ENCODE assay signal across 25 cellular contexts in the genomic region with DNA sequence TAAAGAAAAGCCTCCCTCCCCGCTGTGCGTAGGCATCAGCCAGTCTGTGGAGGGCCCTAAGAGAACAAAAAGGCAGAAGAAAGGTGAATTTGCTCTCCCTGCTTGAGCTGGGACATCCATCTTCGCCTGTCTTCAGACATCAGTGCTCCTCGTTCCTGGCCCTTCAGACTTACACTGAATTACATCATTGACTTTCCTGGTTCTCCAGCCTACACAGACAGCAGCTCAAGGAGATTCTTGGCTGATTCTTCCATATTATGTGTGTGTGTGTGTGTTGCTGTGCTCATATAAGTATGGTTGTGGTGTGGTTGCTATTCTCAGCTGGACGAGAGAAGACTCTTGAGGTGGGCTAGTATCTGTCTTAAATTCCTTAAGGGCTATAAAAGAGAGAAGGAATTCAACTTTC. TPM values are rescaled to one million over a fixed set of nuclear protein-coding genes. Genes with fewer than 3 reads are reported as not detected.
DNase-seq lines count a peak whose midpoint lies in the region; ATAC-seq, FAIRE-seq and TF ChIP-seq lines count a peak whose summit lies in the region.
"Had no signal": no experiment of that assay in that cellular context is flagged by ENCODE, and none has a peak within 500 bp of the region (broad histone marks: within the 10 kb centered on the region; RNA-seq: fewer than 3 reads in every experiment).

No MANE protein-coding gene starts in this region.

- H3K9ac ChIP-seq in H1 (replicated peaks in 1 of 4; ENCODE audit: extremely low read depth in 1 of 4, low read depth in 3 of 4, low read length in 3 of 4) = no peak overlapping the region
- H3K9ac ChIP-seq in neuronal stem cell (ENCODE audit: low read depth, low read length, poor library complexity) = no peak overlapping the region

- H3K4me2 ChIP-seq in H1 (ENCODE audit: insufficient read depth in 1 of 2, low read depth in 2 of 2, low read length in 2 of 2) (0 out of 4 replicates have a peak overlapping the region, but pooled peaks of 1 of the 2 experiments have one; percentile 10), neuronal stem cell (ENCODE audit: insufficient read depth, low read length, poor library complexity, severe bottlenecking) (no peak overlapping the region)

- no peaks in the 10 kb centered on the region for H3K23me2 ChIP-seq in H1 (ENCODE audit: low read depth, low read length)

- POLR2A ChIA-PET in Caco-2 (lab: Charles Lee) = no interaction called here
- POLR2A ChIA-PET in H1 (lab: Charles Lee; ENCODE audit: partially characterized antibody) = interaction anchor here (0.9 to 1.9 kb wide), 6 partner anchors 10 to 51 kb away, joined by 3 to 15 read pairs (median 4); no protein-coding TSS in a partner anchor

- no peaks in the 10 kb centered on the region for H3K9me3 Mint-ChIP-seq in Caco-2 (ENCODE audit: unreplicated experiment)
- H3K9me3 Mint-ChIP-seq: activated CD4-positive, alpha-beta T cell treated with anti-CD3 and anti-CD28 coated beads, Interleukin-2, amount 10 ng/mL, durations not matched to agents 7 days and 5 days; activated naive CD8-positive, alpha-beta T cell treated with anti-CD3 and anti-CD28 coated beads for 36 hours; effector memory CD8-positive, alpha-beta T cell had no signal

- 75% methylated on average over 5 of the region's 5 CpGs; no CpG with 5 or more reads in 1 of the 2 experiments for WGBS in H1 (ENCODE audit: extremely low coverage in 1 of 2, insufficient coverage in 1 of 2, insufficient read length in 1 of 2, insufficient replicate concordance in 2 of 2, low coverage in 1 of 2, low lambda C conversion rate in 2 of 2, missing lambda C conversion rate in 1 of 2), 2 experiments
- WGBS in neuronal stem cell (ENCODE audit: extremely low coverage in 2 of 2, insufficient read length in 2 of 2, insufficient replicate concordance in 1 of 2), 2 donors = no CpG with 5 or more reads among the region's 5 CpGs

- H2AFZ ChIP-seq in H1 (ENCODE audit: low read length) (no peak overlapping the region), neuronal stem cell (ENCODE audit: low read length) (peak overlapping the region; percentile 42)

- peak overlapping the region; percentile 84; the same call in 1 of the 2 replicates for H2BK12ac ChIP-seq in H1 (ENCODE audit: low read depth, low read length)
- no peak overlapping the region for H2BK12ac ChIP-seq in neuronal stem cell (ENCODE audit: low read length)

- ATAC-seq in GM18873 (IDR thresholded peaks at IDR 0.05; ENCODE audit: low FRiP score, unreplicated experiment) = no peak
- ATAC-seq: effector memory CD8-positive, alpha-beta T cell; upper lobe of right lung had no signal

- DNase-seq in Caco-2 (no peak), LoVo (ENCODE audit: low spot score) (peak; percentile 4), H1 (ENCODE audit: low read depth in 1 of 2, low spot score in 2 of 2) (no peak), neuronal stem cell (ENCODE audit: low spot score) (no peak), RCC 7860 (ENCODE audit: low spot score) (no peak), NCI-H128 (lab: John Stamatoyannopoulos, UW; ENCODE audit: unreplicated experiment) (no peak), NCI-H510A treated with DMSO at 0.1 percent for 48 hours (lab: John Stamatoyannopoulos, UW) (no peak)
- DNase-seq: activated CD4-positive, alpha-beta T cell treated with anti-CD3 and anti-CD28 coated beads, Interleukin-2, amount 10 ng/mL, durations not matched to agents 7 days and 5 days; activated naive CD8-positive, alpha-beta T cell treated with anti-CD3 and anti-CD28 coated beads for 36 hours; effector memory CD8-positive, alpha-beta T cell; esophagus squamous epithelium; H7; Kasumi-1; NCI-H1092; NCI-H1930; NCI-H446 treated with DMSO at 0.1 percent for 48 hours; right lobe of liver; T-helper 2 cell; upper lobe of right lung had no signal

- no peaks in the 10 kb centered on the region for H3K79me2 ChIP-seq in H1 (ENCODE audit: control insufficient read depth in 1 of 2, insufficient read depth in 2 of 2, low read length in 2 of 2)

- H2BK5ac ChIP-seq in H1 (ENCODE audit: low read depth, low read length) (no peak overlapping the region), neuronal stem cell (ENCODE audit: low read length) (no peak overlapping the region)

- CTCF ChIA-PET in Caco-2 (lab: Charles Lee) (interaction anchor here (1.0 kb wide), 1 partner anchor 11 kb away, joined by 3 read pairs; no protein-coding TSS in a partner anchor), H1 (lab: Charles Lee; ENCODE audit: partially characterized antibody) (interaction anchor here (0.8 kb wide), 1 partner anchor 16 kb away, joined by 3 read pairs; no protein-coding TSS in a partner anchor)

- no peak overlapping the region for H3K4me3 Mint-ChIP-seq in Caco-2 (ENCODE audit: unreplicated experiment)
- H3K4me3 Mint-ChIP-seq: activated CD4-positive, alpha-beta T cell treated with anti-CD3 and anti-CD28 coated beads, Interleukin-2, amount 10 ng/mL, durations not matched to agents 7 days and 5 days; activated naive CD8-positive, alpha-beta T cell treated with anti-CD3 and anti-CD28 coated beads for 36 hours; effector memory CD8-positive, alpha-beta T cell had no signal

- H4K8ac ChIP-seq in H1 (ENCODE audit: extremely low read depth, insufficient read depth, low read length) = no peak overlapping the region
- H4K8ac ChIP-seq in neuronal stem cell (ENCODE audit: low read depth, low read length) = no peak overlapping the region

- peaks cover 6% of the 10 kb centered on the region for H3K4me1 Mint-ChIP-seq in Caco-2 (ENCODE audit: low read depth, unreplicated experiment)
- H3K4me1 Mint-ChIP-seq: activated CD4-positive, alpha-beta T cell treated with anti-CD3 and anti-CD28 coated beads, Interleukin-2, amount 10 ng/mL, durations not matched to agents 7 days and 5 days; activated naive CD8-positive, alpha-beta T cell treated with anti-CD3 and anti-CD28 coated beads for 36 hours had no signal

- H4K20me1 ChIP-seq in H1 (replicated peaks in 1 of 2; ENCODE audit: control insufficient read depth in 1 of 2, insufficient read depth in 2 of 2, low read length in 2 of 2) = no peaks in the 10 kb centered on the region

- H3K4me1 ChIP-seq in Caco-2 = no peaks in the 10 kb centered on the region
- H3K4me1 ChIP-seq in H1 (replicated peaks in 1 of 4; ENCODE audit: control insufficient read depth in 3 of 4, insufficient read depth in 4 of 4, low read length in 3 of 4) = peaks cover 0 to 6% (median 2%) of the 10 kb centered on the region in 4 experiments; a peak in 4 of 7 replicates
- peaks cover 0 to 3% of the 10 kb centered on the region in 2 donors for H3K4me1 ChIP-seq in neuronal stem cell (ENCODE audit: control insufficient read depth in 2 of 2, insufficient read depth in 1 of 2, low read depth in 1 of 2, low read length in 2 of 2)
- H3K4me1 ChIP-seq: esophagus squamous epithelium, right lobe of liver, upper lobe of right lung had no signal

- no peaks in the 10 kb centered on the region for H3K36me3 ChIP-seq in Caco-2 (ENCODE audit: control insufficient read depth, insufficient read depth, low read length)
- H3K36me3 ChIP-seq in H1 (ENCODE audit: control insufficient read depth in 2 of 4, insufficient read depth in 4 of 4, low read length in 3 of 4) = no peaks in the 10 kb centered on the region
- H3K36me3 ChIP-seq in neuronal stem cell (replicated peaks in 1 of 2; ENCODE audit: control insufficient read depth in 2 of 2, insufficient read depth in 2 of 2, low read length in 2 of 2) = no peaks in the 10 kb centered on the region
- H3K36me3 ChIP-seq: esophagus squamous epithelium, right lobe of liver, upper lobe of right lung had no signal

- H3K27ac ChIP-seq in H1 (ENCODE audit: low read depth, low read length) (no peak overlapping the region), neuronal stem cell (replicated peaks; ENCODE audit: low read length) (no peak overlapping the region)
- H3K27ac ChIP-seq: C4-2B, esophagus squamous epithelium, right lobe of liver, SK-N-MC, upper lobe of right lung, VCaP had no signal

- H2AK5ac ChIP-seq in H1 (ENCODE audit: low read depth, low read length) = 0 out of 2 replicates have a peak overlapping the region, but pooled peaks have one; percentile 39
- no peak overlapping the region for H2AK5ac ChIP-seq in neuronal stem cell (ENCODE audit: low read depth, low read length)

- TF ChIP-seq EP300 in H1 (IDR thresholded peaks at IDR 0.05; ENCODE audit: borderline replicate concordance in 1 of 2, low read depth in 2 of 2, low read length in 2 of 2) = no peak

- H3K23ac ChIP-seq in H1 (ENCODE audit: insufficient read length) (no peak overlapping the region), neuronal stem cell (ENCODE audit: low read depth, low read length, poor library complexity) (no peak overlapping the region)

- H3K9me3 ChIP-seq in Caco-2 (no peaks in the 10 kb centered on the region), H1 (ENCODE audit: insufficient read depth in 2 of 2, low read depth in 1 of 2, low read length in 1 of 2) (no peaks in the 10 kb centered on the region), neuronal stem cell (replicated peaks in 1 of 2; ENCODE audit: control insufficient read depth in 2 of 2, insufficient read depth in 1 of 2, low read depth in 1 of 2, low read length in 2 of 2) (no peaks in the 10 kb centered on the region)
- H3K9me3 ChIP-seq: esophagus squamous epithelium, right lobe of liver, upper lobe of right lung had no signal

- intact Hi-C loops in Caco-2 (cut with micrococcal nuclease; ENCODE audit: unreplicated experiment) = no loop called here

- H2BK120ac ChIP-seq in H1 (replicated peaks; ENCODE audit: low read depth, low read length) (no peak overlapping the region), neuronal stem cell (ENCODE audit: low read depth, low read length) (no peak overlapping the region)

- no peak overlapping the region for H2BK20ac ChIP-seq in H1 (ENCODE audit: low read length)

- H3K14ac ChIP-seq in H1 (ENCODE audit: insufficient read length) (no peak overlapping the region), neuronal stem cell (ENCODE audit: low read length) (no peak overlapping the region)

- H3K4me3 ChIP-seq in Caco-2 (ENCODE audit: low read depth, low read length) = no peak overlapping the region
- H3K4me3 ChIP-seq in H1 (ENCODE audit: extremely low read depth in 1 of 4, insufficient read depth in 2 of 4, low read depth in 3 of 4, low read length in 4 of 4) = no peak overlapping the region
- H3K4me3 ChIP-seq in neuronal stem cell (ENCODE audit: low read length in 2 of 2) = no peak overlapping the region
- H3K4me3 ChIP-seq: esophagus squamous epithelium, right lobe of liver, SK-N-MC, upper lobe of right lung had no signal

- H3K18ac ChIP-seq in H1 (ENCODE audit: extremely low read depth, low read length) (no peak overlapping the region), neuronal stem cell (ENCODE audit: low read length) (no peak overlapping the region)

- H3K79me1 ChIP-seq in H1 (ENCODE audit: low read depth, low read length) (no peaks in the 10 kb centered on the region), neuronal stem cell (ENCODE audit: low read depth, low read length) (no peaks in the 10 kb centered on the region)

- no peaks in the 10 kb centered on the region for H3K27me3 Mint-ChIP-seq in Caco-2 (ENCODE audit: insufficient read depth, unreplicated experiment)
- H3K27me3 Mint-ChIP-seq: activated naive CD8-positive, alpha-beta T cell treated with anti-CD3 and anti-CD28 coated beads for 36 hours had no signal

- H3K27ac Mint-ChIP-seq in Caco-2 (ENCODE audit: unreplicated experiment) = peak overlapping the region; percentile 64
- H3K27ac Mint-ChIP-seq: activated CD4-positive, alpha-beta T cell treated with anti-CD3 and anti-CD28 coated beads, Interleukin-2, amount 10 ng/mL, durations not matched to agents 7 days and 5 days; activated naive CD8-positive, alpha-beta T cell treated with anti-CD3 and anti-CD28 coated beads for 36 hours; effector memory CD8-positive, alpha-beta T cell had no signal

- no peak overlapping the region for H3K4ac ChIP-seq in H1 (replicated peaks; ENCODE audit: insufficient read length, low read depth, low read length)
- no peak overlapping the region for H3K4ac ChIP-seq in neuronal stem cell (ENCODE audit: low read length)

- no peak overlapping the region for H4K5ac ChIP-seq in H1 (ENCODE audit: insufficient read length, low read depth, low read length)

- H3K27me3 ChIP-seq in Caco-2 (replicated peaks; ENCODE audit: control insufficient read depth, insufficient read depth, low read length) (no peaks in the 10 kb centered on the region), H1 (replicated peaks in 1 of 4; ENCODE audit: control insufficient read depth in 3 of 4, extremely low read depth in 1 of 4, insufficient read depth in 3 of 4, low read length in 3 of 4) (no peaks in the 10 kb centered on the region), neuronal stem cell (ENCODE audit: control insufficient read depth in 3 of 3, insufficient read depth in 3 of 3, low read depth in 1 of 3, low read length in 3 of 3) (peaks cover 0 to 13% (median 0%) of the 10 kb centered on the region in 3 experiments)
- H3K27me3 ChIP-seq: esophagus squamous epithelium, right lobe of liver, upper lobe of right lung had no signal

- no peaks in the 10 kb centered on the region for H3K36me3 Mint-ChIP-seq in Caco-2 (ENCODE audit: insufficient read depth, unreplicated experiment)

- TF ChIP-seq POLR2A in H1 (IDR thresholded peaks at IDR 0.05; ENCODE audit: control extremely low read depth in 1 of 2, low read depth in 2 of 2, low read length in 2 of 2) = no peak

- H4K91ac ChIP-seq in H1 (replicated peaks; ENCODE audit: insufficient read length, low read length) (no peak overlapping the region), neuronal stem cell (ENCODE audit: low read depth, low read length, poor library complexity) (no peak overlapping the region)

- TF ChIP-seq RAD21 in H1 (IDR thresholded peaks at IDR 0.05 in 1 of 2, conservative IDR thresholded peaks at IDR 0.05 in 1 of 2; ENCODE audit: low read depth in 2 of 2, low read length in 2 of 2) = no peak

- TF ChIP-seq CTCF in Caco-2 (IDR thresholded peaks at IDR 0.05; ENCODE audit: insufficient read depth in 1 of 2, low read depth in 1 of 2, low read length in 1 of 2, severe bottlenecking in 1 of 2, unreplicated experiment in 1 of 2) (no peak), H1 (IDR thresholded peaks at IDR 0.05; ENCODE audit: control extremely low read depth in 1 of 3, insufficient read depth in 1 of 3, low read depth in 1 of 3, low read length in 3 of 3) (no peak)

- FAIRE-seq in H1 (lab: Jason Lieb, UNC) (peak; percentile 52), RCC 7860 (lab: Jason Lieb, UNC) (no peak)
- FAIRE-seq: colon, GM18507 had no signal

- BruUV-seq in Caco-2 (replicated peaks; lab: Mats Ljungman, UMichigan) = no TSS peak

- H2BK15ac ChIP-seq in H1 (ENCODE audit: low read length) (no peak overlapping the region), neuronal stem cell (ENCODE audit: low read length) (no peak overlapping the region)

- H3K56ac ChIP-seq in H1 (replicated peaks; ENCODE audit: insufficient read length, low read depth, low read length) = no peak overlapping the region

RNA-seq across cellular contexts. Expression of a gene that starts 35.5 kb away (rescaled TPM):
- total RNA-seq in Caco-2 (2022) = 8.6 and 9.3 TPM in 2 replicates
- 6.6 and 8.5 TPM in 2 replicates for total RNA-seq in H1 (2021; fragmentation: NEBNext Ultra II Directional; extraction: Animal tissue kit (Norgen Biotek cat#: 25700))
- polyA plus RNA-seq in H1 (2011; rRNA removed) = 8.0 and 12.1 TPM in 2 replicates
- polyA plus RNA-seq in H1 (2011; cell fraction: cytosol; rRNA removed) = 11.3 TPM
- 25.1 TPM for polyA plus RNA-seq in H1 (2011; cell fraction: nucleus; rRNA removed)
- polyA plus RNA-seq in H1 (2012, experiment 1 of 2) = 6.4 to 8.1 TPM (median 7.9 TPM) in 4 replicates
- 4.8 TPM for polyA plus RNA-seq in H1 (2012, experiment 2 of 2)
- polyA plus RNA-seq in H1 (2013, experiment 1 of 2) = 5.3 TPM
- polyA plus RNA-seq in H1 (2013, experiment 2 of 2) = 5.3 TPM
- polyA minus RNA-seq in H1 (2011; rRNA and poly(A)+ RNA removed) = 7.2 and 9.6 TPM in 2 replicates
- polyA minus RNA-seq in H1 (2011; cell fraction: cytosol; rRNA and poly(A)+ RNA removed) = 3.2 TPM
- polyA minus RNA-seq in H1 (2011; cell fraction: nucleus; rRNA and poly(A)+ RNA removed) = 18.3 TPM
- polyA plus RNA-seq in neuronal stem cell (2013, experiment 1 of 2) = 33.1 TPM
- polyA plus RNA-seq in neuronal stem cell (2013, experiment 2 of 2) = 33.7 TPM

RNA-seq across cellular contexts. Expression of a gene that starts 49.2 kb away (rescaled TPM):
- 90.3 and 115 TPM in 2 replicates for total RNA-seq in Caco-2 (2022)
- 340 and 346 TPM in 2 replicates for total RNA-seq in H1 (2021; fragmentation: NEBNext Ultra II Directional; extraction: Animal tissue kit (Norgen Biotek cat#: 25700))
- polyA plus RNA-seq in H1 (2011; rRNA removed) = 34.1 and 55.8 TPM in 2 replicates
- polyA plus RNA-seq in H1 (2011; cell fraction: cytosol; rRNA removed) = 75.2 TPM
- 17.0 TPM for polyA plus RNA-seq in H1 (2011; cell fraction: nucleus; rRNA removed)
- polyA plus RNA-seq in H1 (2012, experiment 1 of 2) = 179 to 527 TPM (median 189 TPM) in 4 replicates
- polyA plus RNA-seq in H1 (2012, experiment 2 of 2) = 50.1 TPM
- polyA plus RNA-seq in H1 (2013, experiment 1 of 2) = 237 TPM
- polyA plus RNA-seq in H1 (2013, experiment 2 of 2) = 238 TPM
- 60.8 and 61.3 TPM in 2 replicates for polyA minus RNA-seq in H1 (2011; rRNA and poly(A)+ RNA removed)
- polyA minus RNA-seq in H1 (2011; cell fraction: cytosol; rRNA and poly(A)+ RNA removed) = 57.7 TPM
- 46.2 TPM for polyA minus RNA-seq in H1 (2011; cell fraction: nucleus; rRNA and poly(A)+ RNA removed)
- 241 TPM for polyA plus RNA-seq in neuronal stem cell (2013, experiment 1 of 2)
- polyA plus RNA-seq in neuronal stem cell (2013, experiment 2 of 2) = 235 TPM
